25 cellular contexts compared by ENCODE assay signal in the genomic region with DNA sequence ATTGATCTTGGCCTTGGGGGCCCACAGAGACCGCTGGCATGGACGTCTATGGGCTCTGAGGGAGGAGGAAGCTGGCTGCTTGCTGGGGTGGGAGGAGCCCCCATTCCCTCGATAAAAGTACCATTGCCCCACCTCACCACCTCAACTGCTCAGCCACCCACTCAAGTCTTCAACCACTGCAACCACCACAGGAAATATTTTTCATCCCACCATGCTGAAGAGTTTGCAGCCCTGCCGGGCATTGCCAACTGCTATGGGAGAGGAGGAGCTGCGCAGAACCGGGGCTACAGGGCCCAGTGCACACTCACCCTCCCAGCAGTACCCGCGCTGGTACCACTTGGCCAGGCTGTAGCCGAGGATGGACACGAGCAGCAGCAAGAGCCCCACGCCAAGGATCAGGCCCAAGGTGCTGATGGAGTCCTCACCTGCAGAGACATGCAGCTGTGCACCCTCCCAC. TPM values are rescaled to one million over a fixed set of nuclear protein-coding genes. Genes with fewer than 3 reads are reported as not detected.
DNase-seq lines count a peak whose midpoint lies in the region; ATAC-seq, FAIRE-seq and TF ChIP-seq lines count a peak whose summit lies in the region.
"Had no signal": no experiment of that assay in that cellular context is flagged by ENCODE, and none has a peak within 500 bp of the region (broad histone marks: within the 10 kb centered on the region; RNA-seq: fewer than 3 reads in every experiment).

No MANE protein-coding gene starts in this region.

- no peaks in the 10 kb centered on the region for H3K27me3 Mint-ChIP-seq in CD4-positive, alpha-beta T cell

- peak overlapping the region; percentile 24 for H3K4me3 ChIP-seq in Loucy (ENCODE audit: low read length, poor library complexity, severe bottlenecking)
- no peak overlapping the region for H3K4me3 ChIP-seq in mucosa of descending colon
- H3K4me3 ChIP-seq in testis = no peak overlapping the region
- H3K4me3 ChIP-seq: heart right ventricle had no signal

- peaks cover 19% of the 10 kb centered on the region for H3K36me3 Mint-ChIP-seq in CD4-positive, alpha-beta T cell (ENCODE audit: low read depth)
- H3K36me3 Mint-ChIP-seq: mesothelial cell of epicardium had no signal

- DNase-seq in CD4-positive, alpha-beta T cell = no peak
- peak; percentile 34 for DNase-seq in activated CD8-positive, alpha-beta memory T cell treated with anti-CD3 and anti-CD28 coated beads, Interleukin-2, amount 50 U/mL, for 4 hours
- DNase-seq in mucosa of descending colon = no peak
- DNase-seq in RCC 7860 (ENCODE audit: low spot score) = no peak
- no peak for DNase-seq in testis
- no peak for DNase-seq in NCI-H2081 treated with DMSO at 0.1 percent for 48 hours (lab: John Stamatoyannopoulos, UW)
- DNase-seq: activated CD4-positive, alpha-beta T cell treated with anti-CD3 and anti-CD28 coated beads, Interleukin-2, amount 50 U/mL, for 4 hours; AML-193; DMS79; heart right ventricle; NCI-H187 treated with DMSO at 0.1 percent for 48 hours; NCI-H510A; occipital lobe; Right ventricle myocardium superior; T-helper 9 cell; trophoblast cell had no signal

- H3F3A ChIP-seq in Loucy (ENCODE audit: low read depth) = no peaks in the 10 kb centered on the region

- no peak overlapping the region for H3K9ac ChIP-seq in Loucy (ENCODE audit: low read depth, low read length, poor library complexity, severe bottlenecking)

- H3K79me2 ChIP-seq in Loucy (ENCODE audit: insufficient read depth, low read length) = no peaks in the 10 kb centered on the region

- peaks cover 63% of the 10 kb centered on the region for H3K4me1 Mint-ChIP-seq in CD4-positive, alpha-beta T cell (ENCODE audit: low read depth)
- H3K4me1 Mint-ChIP-seq: mesothelial cell of epicardium had no signal

- H3K4me1 ChIP-seq in Loucy (ENCODE audit: insufficient read depth, low read length, poor library complexity, severe bottlenecking) = peaks cover 16% of the 10 kb centered on the region
- H3K4me1 ChIP-seq in mucosa of descending colon (ENCODE audit: low read depth) = no peaks in the 10 kb centered on the region
- H3K4me1 ChIP-seq in testis = no peaks in the 10 kb centered on the region

- FAIRE-seq in RCC 7860 (lab: Jason Lieb, UNC) = no peak
- FAIRE-seq: GM19239 had no signal

- H3K27me3 ChIP-seq in CD4-positive, alpha-beta T cell (ENCODE audit: control insufficient read depth, insufficient read depth, low read length) = no peaks in the 10 kb centered on the region
- H3K27me3 ChIP-seq in Loucy (ENCODE audit: insufficient read depth, low read length, poor library complexity, severe bottlenecking) (no peaks in the 10 kb centered on the region), testis (no peaks in the 10 kb centered on the region)

- no peaks in the 10 kb centered on the region for H3K9me2 ChIP-seq in Loucy (replicated peaks; ENCODE audit: low read depth, low read length)

- no peak for TF ChIP-seq CTCF in CD4-positive, alpha-beta T cell (IDR thresholded peaks at IDR 0.05)
- TF ChIP-seq CTCF in Loucy (conservative IDR thresholded peaks at IDR 0.05; ENCODE audit: low read length) (no peak), mucosa of descending colon (IDR thresholded peaks at IDR 0.05) (no peak), testis (IDR thresholded peaks at IDR 0.05) (no peak)

- CTCF ChIA-PET in CD4-positive, alpha-beta T cell (lab: Charles Lee) = interaction anchor here (1.2 kb wide), 1 partner anchor 38 kb away, joined by 5 read pairs; no protein-coding TSS in a partner anchor

- H3K4me2 ChIP-seq in Loucy (ENCODE audit: low read depth, low read length, poor library complexity, severe bottlenecking) = peak overlapping the region; percentile 45

- no peak overlapping the region for H3K27ac ChIP-seq in CD4-positive, alpha-beta T cell (ENCODE audit: low read depth, low read length)
- no peak overlapping the region for H3K27ac ChIP-seq in testis

- H3K27ac Mint-ChIP-seq in CD4-positive, alpha-beta T cell = peak overlapping the region; percentile 42
- H3K27ac Mint-ChIP-seq: mesothelial cell of epicardium had no signal

- POLR2A ChIA-PET in CD4-positive, alpha-beta T cell (lab: Charles Lee) = interaction anchor here (0.9 to 2.0 kb wide), 10 partner anchors 8 to 64 kb away, joined by 3 to 10 read pairs (median 6); a partner anchor contains a TSS

- H3K9me3 Mint-ChIP-seq in CD4-positive, alpha-beta T cell = peaks cover 21% of the 10 kb centered on the region

- H4K20me1 ChIP-seq in Loucy (ENCODE audit: insufficient read depth, low read length, poor library complexity, severe bottlenecking) = no peaks in the 10 kb centered on the region

- 0 out of 2 replicates have a peak overlapping the region, but pooled peaks have one; percentile 54 for H2AFZ ChIP-seq in Loucy (ENCODE audit: low read length)

- TF ChIP-seq POLR2A in testis (IDR thresholded peaks at IDR 0.05) = no peak

- intact Hi-C loops in CD4-positive, alpha-beta T cell (cut with DNase I, micrococcal nuclease) = no loop called here
- intact Hi-C loops in mucosa of descending colon (cut with DNase I, micrococcal nuclease) (no loop called here), testis (cut with DNase I; ENCODE audit: low total_unique reads) (no loop called here)

- WGBS in testis, 2 donors = 80 to 85% methylated on average over 4 to 11 of the region's 11 CpGs

- H3K4me3 Mint-ChIP-seq in CD4-positive, alpha-beta T cell = peak overlapping the region; percentile 63
- H3K4me3 Mint-ChIP-seq: mesothelial cell of epicardium had no signal

- no peak for ATAC-seq in CD4-positive, alpha-beta T cell (ENCODE audit: poor library complexity)
- ATAC-seq in mucosa of descending colon (peak; percentile 3), HG03520 (IDR thresholded peaks at IDR 0.05; ENCODE audit: unreplicated experiment) (no peak)
- ATAC-seq: activated naive CD4-positive, alpha-beta T cell treated with anti-CD3 and anti-CD28 coated beads, Interleukin-2, amount 50 U/mL, for 72 hours; HCT116; heart right ventricle; sciatic nerve had no signal

- peaks cover 13% of the 10 kb centered on the region for H3K9me3 ChIP-seq in CD4-positive, alpha-beta T cell (ENCODE audit: control insufficient read depth, low read length)
- 0 out of 2 replicates have a peak, but pooled peaks cover 4% of the 10 kb centered on the region for H3K9me3 ChIP-seq in Loucy (ENCODE audit: insufficient read depth, low read depth, low read length)
- peaks cover 3% of the 10 kb centered on the region for H3K9me3 ChIP-seq in mucosa of descending colon
- no peaks in the 10 kb centered on the region for H3K9me3 ChIP-seq in testis

- H3K36me3 ChIP-seq in Loucy (ENCODE audit: insufficient read depth, low read length) (no peaks in the 10 kb centered on the region), mucosa of descending colon (ENCODE audit: low read depth) (no peaks in the 10 kb centered on the region), testis (ENCODE audit: low read depth, missing control alignments) (no peaks in the 10 kb centered on the region)
- H3K36me3 ChIP-seq: heart right ventricle had no signal

RNA-seq across cellular contexts. Expression of a gene that starts 29.2 kb away (rescaled TPM):
- 100 to 1,000 TPM; 193 to 203 TPM for total RNA-seq in CD4-positive, alpha-beta T cell
- total RNA-seq in mucosa of descending colon (10 to 100 TPM in 2 of 3 donors, 1 to 10 TPM in 1; 9.3 to 25.9 (median 12.5) TPM), testis (1 to 10 TPM; 3.6 to 7.6 TPM)
- 12.8 TPM for polyA plus RNA-seq in testis (ENCODE audit: insufficient read depth, low read depth, low replicate concordance)
- total RNA-seq: HT-29 had no signal
- polyA plus RNA-seq: fibroblast of lung had no signal

Comparison
In these comparisons a context has a peak if more than half of its experiments do, and no peak if none do; other contexts are left out.
1. RNA of a gene that starts 29.2 kb away (total RNA-seq): 193 to 203 TPM in CD4-positive, alpha-beta T cell; 9.3 to 25.9 TPM in mucosa of descending colon and 3.6 to 7.6 TPM in testis; every median in the first group is over 4 times any median in the second.